1 cellular context compared by ENCODE assay signal in the genomic region with DNA sequence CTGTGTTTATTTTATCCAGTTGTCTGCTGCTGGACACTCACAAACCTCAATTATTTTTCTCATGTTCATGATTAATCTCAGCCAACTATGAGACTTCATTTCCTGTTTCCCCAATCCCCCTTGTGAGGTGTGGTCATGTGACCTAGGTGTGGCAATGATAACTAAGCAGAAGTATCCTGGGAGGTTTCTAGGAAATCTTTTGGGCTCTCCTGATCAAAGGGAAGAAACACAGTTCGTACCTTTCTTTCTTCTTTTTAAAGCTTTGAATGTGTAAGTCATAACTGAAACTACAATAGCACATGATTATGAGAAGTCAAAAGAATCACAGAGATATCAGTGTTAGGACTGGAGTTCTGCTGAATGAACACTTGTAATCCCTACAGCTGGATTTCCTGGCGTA.
A peak's percentile ranks its signal among the peaks of the same experiment; 100 is the strongest.
TF ChIP-seq lines count a peak whose summit lies in the region.

No MANE protein-coding gene starts in this region.

TF ChIP-seq in A549, 52 proteins besides CTCF, POLR2A, EP300 and RAD21:
- TF ChIP-seq, protein P1, sequence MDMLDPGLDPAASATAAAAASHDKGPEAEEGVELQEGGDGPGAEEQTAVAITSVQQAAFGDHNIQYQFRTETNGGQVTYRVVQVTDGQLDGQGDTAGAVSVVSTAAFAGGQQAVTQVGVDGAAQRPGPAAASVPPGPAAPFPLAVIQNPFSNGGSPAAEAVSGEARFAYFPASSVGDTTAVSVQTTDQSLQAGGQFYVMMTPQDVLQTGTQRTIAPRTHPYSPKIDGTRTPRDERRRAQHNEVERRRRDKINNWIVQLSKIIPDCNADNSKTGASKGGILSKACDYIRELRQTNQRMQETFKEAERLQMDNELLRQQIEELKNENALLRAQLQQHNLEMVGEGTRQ (IDR thresholded peaks at IDR 0.05), result peak; percentile 29; the same call in 1 of the 2 replicates
- no peak for TF ChIP-seq MAZ (IDR thresholded peaks at IDR 0.05; ENCODE audit: borderline replicate concordance, low read depth, low read length)
